ENCODE assay signal across 16 cellular contexts in the genomic region with DNA sequence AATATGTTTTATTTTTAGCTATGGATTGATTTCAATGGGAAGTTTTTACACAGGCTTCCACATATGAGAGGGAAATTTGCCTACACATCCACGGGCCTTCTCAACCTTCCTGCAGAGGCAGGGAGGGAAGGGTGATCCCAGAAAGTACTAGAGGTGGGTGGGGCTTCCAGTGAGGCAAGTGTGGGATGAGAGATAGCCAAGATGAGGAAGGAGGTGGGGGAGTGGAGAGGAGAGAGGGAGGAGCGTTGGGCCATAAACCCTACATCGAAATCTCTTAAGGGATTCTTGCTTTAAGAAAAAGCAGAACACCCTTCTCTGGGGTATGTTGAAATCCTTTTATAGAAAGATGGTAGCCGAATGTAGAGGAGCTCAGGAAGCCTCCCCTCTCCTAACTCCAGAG. TPM values are rescaled to one million over a fixed set of nuclear protein-coding genes. Genes with fewer than 3 reads are reported as not detected.
"Had no signal": no experiment of that assay in that cellular context is flagged by ENCODE, and none has a peak within 500 bp of the region (broad histone marks: within the 10 kb centered on the region; RNA-seq: fewer than 3 reads in every experiment).

No MANE protein-coding gene starts in this region.

- H3K4me1 Mint-ChIP-seq: stimulated activated memory B cell treated with anti-CD40 and anti-IgM and Interleukin-4, amounts not matched to agents 10 μg/mL and 1 μg/mL and 100 μg/mL, for 72 hours had no signal

- H3K36me3 Mint-ChIP-seq: activated naive CD4-positive, alpha-beta T cell treated with anti-CD3 and anti-CD28 coated beads, Interleukin-2, amount 50 U/mL, for 24 hours; memory B cell; stimulated activated memory B cell treated with anti-CD40 and anti-IgM and Interleukin-4, amounts not matched to agents 10 μg/mL and 1 μg/mL and 100 μg/mL, for 72 hours had no signal

- ATAC-seq: activated CD8-positive, alpha-beta T cell treated with anti-CD3 and anti-CD28 coated beads for 36 hours; naive thymus-derived CD8-positive, alpha-beta T cell; stimulated activated memory B cell treated with anti-CD40 and anti-IgM and Interleukin-4, amounts not matched to agents 10 μg/mL and 1 μg/mL and 100 μg/mL, for 72 hours had no signal

- H3K27ac Mint-ChIP-seq: activated CD8-positive, alpha-beta T cell treated with anti-CD3 and anti-CD28 coated beads for 36 hours; activated naive CD4-positive, alpha-beta T cell treated with anti-CD3 and anti-CD28 coated beads, Interleukin-2, amount 50 U/mL, for 24 hours; memory B cell; stimulated activated memory B cell treated with anti-CD40 and anti-IgM and Interleukin-4, amounts not matched to agents 10 μg/mL and 1 μg/mL and 100 μg/mL, for 72 hours had no signal

- DNase-seq: activated CD4-positive, alpha-beta T cell treated with anti-CD3 and anti-CD28 coated beads for 4 hours; activated CD8-positive, alpha-beta memory T cell treated with anti-CD3 and anti-CD28 coated beads, Interleukin-2, amount 50 U/mL, for 4 hours; activated CD8-positive, alpha-beta T cell treated with anti-CD3 and anti-CD28 coated beads for 36 hours; activated effector memory CD4-positive, alpha-beta T cell treated with anti-CD3 and anti-CD28 coated beads, Interleukin-2, amount 50 U/mL, for 16 hours; activated T-cell treated with anti-CD3 and anti-CD28 coated beads, Interleukin-2, amount 50 U/mL, for 48 hours; kidney; left ventricle myocardium inferior; naive thymus-derived CD8-positive, alpha-beta T cell; stimulated activated CD4-positive, alpha-beta T cell treated with anti-CD3 and anti-CD28 coated beads, Interleukin-2, amount 100 ng/mL, for 48 hours had no signal

- H3K9me3 Mint-ChIP-seq: activated naive CD4-positive, alpha-beta T cell treated with anti-CD3 and anti-CD28 coated beads, Interleukin-2, amount 50 U/mL, for 24 hours; stimulated activated memory B cell treated with anti-CD40 and anti-IgM and Interleukin-4, amounts not matched to agents 10 μg/mL and 1 μg/mL and 100 μg/mL, for 72 hours had no signal

- H3K4me3 Mint-ChIP-seq: activated CD8-positive, alpha-beta T cell treated with anti-CD3 and anti-CD28 coated beads for 36 hours; activated naive CD4-positive, alpha-beta T cell treated with anti-CD3 and anti-CD28 coated beads, Interleukin-2, amount 50 U/mL, for 24 hours; memory B cell; stimulated activated memory B cell treated with anti-CD40 and anti-IgM and Interleukin-4, amounts not matched to agents 10 μg/mL and 1 μg/mL and 100 μg/mL, for 72 hours had no signal

- H3K4me3 ChIP-seq: cardiac muscle cell, left ventricle myocardium inferior had no signal

- H3K36me3 ChIP-seq: cardiac muscle cell, left ventricle myocardium inferior had no signal

- H3K9me3 ChIP-seq: left ventricle myocardium inferior had no signal

- H3K27ac ChIP-seq: cardiac muscle cell, left ventricle myocardium inferior had no signal

RNA-seq across cellular contexts. Expression of gene NKX6-1, which starts 19.0 kb away (rescaled TPM):
- total RNA-seq: activated CD8-positive, alpha-beta T cell treated with anti-CD3 and anti-CD28 coated beads for 36 hours; cardiac muscle cell; dermis microvascular lymphatic vessel endothelial cell; left ventricle myocardium inferior; mucosa of gallbladder; naive thymus-derived CD8-positive, alpha-beta T cell; T-helper 2 cell treated with Interferon-gamma antibody and Interleukin-4, amounts not matched to agents 100 ng/mL and 5 ng/mL, for 36 hours had no signal
- polyA plus RNA-seq: cardiac muscle cell; naive thymus-derived CD8-positive, alpha-beta T cell had no signal
